1 cellular context compared by ENCODE assay signal in the genomic region with DNA sequence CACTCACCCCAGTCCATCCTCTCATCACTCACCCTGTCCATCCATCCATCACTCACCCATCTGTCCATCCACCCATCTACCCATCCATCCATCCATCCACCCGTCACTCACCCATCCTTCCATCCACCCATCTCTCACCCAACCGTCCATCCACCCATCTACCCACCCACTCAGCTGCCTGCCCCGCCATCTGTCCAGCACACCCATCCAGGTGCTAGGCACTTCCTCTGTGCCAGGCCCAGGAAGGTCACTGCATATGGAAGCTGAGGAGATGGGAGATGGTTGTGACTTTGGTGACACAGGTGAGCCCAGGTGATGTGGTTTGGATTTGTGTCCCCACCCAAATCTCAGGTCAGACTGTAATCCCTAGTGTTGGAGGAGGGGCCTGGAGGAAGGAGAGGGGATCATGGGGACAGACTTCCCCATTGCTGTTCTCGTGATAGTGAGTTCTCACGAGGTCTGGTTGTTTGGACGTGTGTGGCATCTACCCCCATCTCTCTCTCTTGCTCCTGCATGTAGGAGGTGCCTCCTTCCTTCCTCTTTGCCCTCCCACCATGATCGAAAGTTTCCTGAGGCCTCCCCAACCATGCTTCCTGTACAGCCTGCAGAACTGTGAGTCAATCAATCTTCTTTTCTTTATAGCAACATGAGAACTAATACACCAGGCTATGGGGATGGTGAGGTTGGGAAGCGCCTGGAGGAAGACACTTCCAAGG.
TF ChIP-seq lines count a peak whose summit lies in the region.

No MANE protein-coding gene starts in this region.

TF ChIP-seq in SK-N-SH, 30 proteins besides CTCF, POLR2A, EP300 and RAD21 (continued from another document):
- TF ChIP-seq TAF1 (IDR thresholded peaks at IDR 0.05; ENCODE audit: borderline replicate concordance, low read depth, low read length) (no peak), NFIC (IDR thresholded peaks at IDR 0.05; ENCODE audit: borderline replicate concordance) (no peak), GATA2 (CRISPR knock-in tag; IDR thresholded peaks at IDR 0.05) (no peak), TCF12 (IDR thresholded peaks at IDR 0.05) (no peak), TEAD4 (IDR thresholded peaks at IDR 0.05; ENCODE audit: borderline replicate concordance, insufficient read depth) (no peak)
- TF ChIP-seq, protein P1, sequence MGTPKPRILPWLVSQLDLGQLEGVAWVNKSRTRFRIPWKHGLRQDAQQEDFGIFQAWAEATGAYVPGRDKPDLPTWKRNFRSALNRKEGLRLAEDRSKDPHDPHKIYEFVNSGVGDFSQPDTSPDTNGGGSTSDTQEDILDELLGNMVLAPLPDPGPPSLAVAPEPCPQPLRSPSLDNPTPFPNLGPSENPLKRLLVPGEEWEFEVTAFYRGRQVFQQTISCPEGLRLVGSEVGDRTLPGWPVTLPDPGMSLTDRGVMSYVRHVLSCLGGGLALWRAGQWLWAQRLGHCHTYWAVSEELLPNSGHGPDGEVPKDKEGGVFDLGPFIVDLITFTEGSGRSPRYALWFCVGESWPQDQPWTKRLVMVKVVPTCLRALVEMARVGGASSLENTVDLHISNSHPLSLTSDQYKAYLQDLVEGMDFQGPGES (IDR thresholded peaks at IDR 0.05; ENCODE audit: low read depth, low read length): no peak
- TF ChIP-seq, protein P2, sequence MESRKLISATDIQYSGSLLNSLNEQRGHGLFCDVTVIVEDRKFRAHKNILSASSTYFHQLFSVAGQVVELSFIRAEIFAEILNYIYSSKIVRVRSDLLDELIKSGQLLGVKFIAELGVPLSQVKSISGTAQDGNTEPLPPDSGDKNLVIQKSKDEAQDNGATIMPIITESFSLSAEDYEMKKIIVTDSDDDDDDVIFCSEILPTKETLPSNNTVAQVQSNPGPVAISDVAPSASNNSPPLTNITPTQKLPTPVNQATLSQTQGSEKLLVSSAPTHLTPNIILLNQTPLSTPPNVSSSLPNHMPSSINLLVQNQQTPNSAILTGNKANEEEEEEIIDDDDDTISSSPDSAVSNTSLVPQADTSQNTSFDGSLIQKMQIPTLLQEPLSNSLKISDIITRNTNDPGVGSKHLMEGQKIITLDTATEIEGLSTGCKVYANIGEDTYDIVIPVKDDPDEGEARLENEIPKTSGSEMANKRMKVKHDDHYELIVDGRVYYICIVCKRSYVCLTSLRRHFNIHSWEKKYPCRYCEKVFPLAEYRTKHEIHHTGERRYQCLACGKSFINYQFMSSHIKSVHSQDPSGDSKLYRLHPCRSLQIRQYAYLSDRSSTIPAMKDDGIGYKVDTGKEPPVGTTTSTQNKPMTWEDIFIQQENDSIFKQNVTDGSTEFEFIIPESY (IDR thresholded peaks at IDR 0.05; ENCODE audit: borderline replicate concordance, low read depth): no peak
